1 cellular context compared by ENCODE assay signal in the genomic region with DNA sequence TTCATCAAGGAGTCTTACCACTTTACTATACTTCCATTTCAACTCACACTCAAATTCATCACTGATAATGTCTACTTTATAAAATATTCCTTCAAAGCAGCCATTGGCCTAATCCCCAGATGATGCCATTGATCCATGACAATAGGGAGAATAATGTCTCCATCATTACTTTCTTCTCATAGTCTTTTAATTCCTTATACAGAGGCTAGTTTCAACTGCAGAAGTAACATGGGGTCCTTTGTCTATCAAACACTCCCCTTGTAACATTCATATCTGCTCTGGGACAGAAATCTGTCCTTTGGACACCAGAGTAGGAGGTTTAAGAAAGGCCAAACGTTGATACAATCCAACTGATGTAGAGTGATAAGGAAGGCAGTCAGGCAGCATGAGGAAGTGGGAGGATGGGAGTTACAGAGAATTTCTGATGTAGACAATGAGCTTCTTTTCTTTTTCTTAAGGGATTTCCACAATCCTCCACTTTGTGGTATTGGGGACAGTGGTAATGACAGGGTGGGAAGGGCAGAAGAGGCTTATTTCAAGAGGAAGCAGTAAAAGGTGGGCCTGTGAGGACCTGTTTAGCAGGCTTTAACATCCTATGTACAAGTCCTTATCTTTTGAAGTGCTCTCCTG.
TF ChIP-seq lines count a peak whose summit lies in the region.

No MANE protein-coding gene starts in this region.

TF ChIP-seq in GM12878, 131 proteins besides CTCF, POLR2A, EP300 and RAD21 (continued from another document):
- TF ChIP-seq, protein P1, sequence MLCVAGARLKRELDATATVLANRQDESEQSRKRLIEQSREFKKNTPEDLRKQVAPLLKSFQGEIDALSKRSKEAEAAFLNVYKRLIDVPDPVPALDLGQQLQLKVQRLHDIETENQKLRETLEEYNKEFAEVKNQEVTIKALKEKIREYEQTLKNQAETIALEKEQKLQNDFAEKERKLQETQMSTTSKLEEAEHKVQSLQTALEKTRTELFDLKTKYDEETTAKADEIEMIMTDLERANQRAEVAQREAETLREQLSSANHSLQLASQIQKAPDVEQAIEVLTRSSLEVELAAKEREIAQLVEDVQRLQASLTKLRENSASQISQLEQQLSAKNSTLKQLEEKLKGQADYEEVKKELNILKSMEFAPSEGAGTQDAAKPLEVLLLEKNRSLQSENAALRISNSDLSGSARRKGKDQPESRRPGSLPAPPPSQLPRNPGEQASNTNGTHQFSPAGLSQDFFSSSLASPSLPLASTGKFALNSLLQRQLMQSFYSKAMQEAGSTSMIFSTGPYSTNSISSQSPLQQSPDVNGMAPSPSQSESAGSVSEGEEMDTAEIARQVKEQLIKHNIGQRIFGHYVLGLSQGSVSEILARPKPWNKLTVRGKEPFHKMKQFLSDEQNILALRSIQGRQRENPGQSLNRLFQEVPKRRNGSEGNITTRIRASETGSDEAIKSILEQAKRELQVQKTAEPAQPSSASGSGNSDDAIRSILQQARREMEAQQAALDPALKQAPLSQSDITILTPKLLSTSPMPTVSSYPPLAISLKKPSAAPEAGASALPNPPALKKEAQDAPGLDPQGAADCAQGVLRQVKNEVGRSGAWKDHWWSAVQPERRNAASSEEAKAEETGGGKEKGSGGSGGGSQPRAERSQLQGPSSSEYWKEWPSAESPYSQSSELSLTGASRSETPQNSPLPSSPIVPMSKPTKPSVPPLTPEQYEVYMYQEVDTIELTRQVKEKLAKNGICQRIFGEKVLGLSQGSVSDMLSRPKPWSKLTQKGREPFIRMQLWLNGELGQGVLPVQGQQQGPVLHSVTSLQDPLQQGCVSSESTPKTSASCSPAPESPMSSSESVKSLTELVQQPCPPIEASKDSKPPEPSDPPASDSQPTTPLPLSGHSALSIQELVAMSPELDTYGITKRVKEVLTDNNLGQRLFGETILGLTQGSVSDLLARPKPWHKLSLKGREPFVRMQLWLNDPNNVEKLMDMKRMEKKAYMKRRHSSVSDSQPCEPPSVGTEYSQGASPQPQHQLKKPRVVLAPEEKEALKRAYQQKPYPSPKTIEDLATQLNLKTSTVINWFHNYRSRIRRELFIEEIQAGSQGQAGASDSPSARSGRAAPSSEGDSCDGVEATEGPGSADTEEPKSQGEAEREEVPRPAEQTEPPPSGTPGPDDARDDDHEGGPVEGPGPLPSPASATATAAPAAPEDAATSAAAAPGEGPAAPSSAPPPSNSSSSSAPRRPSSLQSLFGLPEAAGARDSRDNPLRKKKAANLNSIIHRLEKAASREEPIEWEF (IDR thresholded peaks at IDR 0.05; ENCODE audit: insufficient replicate concordance, low read depth, low read length) = no peak
- no peak for TF ChIP-seq HCFC1 (IDR thresholded peaks at IDR 0.05; ENCODE audit: low read length)
- no peak for TF ChIP-seq ZBED1 (IDR thresholded peaks at IDR 0.05; ENCODE audit: borderline replicate concordance)
- TF ChIP-seq ZSCAN29 (IDR thresholded peaks at IDR 0.05) = no peak
- TF ChIP-seq JUNB (IDR thresholded peaks at IDR 0.05) = no peak
- TF ChIP-seq CBFB (IDR thresholded peaks at IDR 0.05; ENCODE audit: low read depth) = no peak
- TF ChIP-seq SP1 (IDR thresholded peaks at IDR 0.05; ENCODE audit: low read depth, low read length) = no peak
- peak; percentile 78 for TF ChIP-seq POLR2AphosphoS5 (IDR thresholded peaks at IDR 0.05; ENCODE audit: low read length)
- no peak for TF ChIP-seq NFXL1 (IDR thresholded peaks at IDR 0.05; ENCODE audit: borderline replicate concordance)
- TF ChIP-seq, protein P2, sequence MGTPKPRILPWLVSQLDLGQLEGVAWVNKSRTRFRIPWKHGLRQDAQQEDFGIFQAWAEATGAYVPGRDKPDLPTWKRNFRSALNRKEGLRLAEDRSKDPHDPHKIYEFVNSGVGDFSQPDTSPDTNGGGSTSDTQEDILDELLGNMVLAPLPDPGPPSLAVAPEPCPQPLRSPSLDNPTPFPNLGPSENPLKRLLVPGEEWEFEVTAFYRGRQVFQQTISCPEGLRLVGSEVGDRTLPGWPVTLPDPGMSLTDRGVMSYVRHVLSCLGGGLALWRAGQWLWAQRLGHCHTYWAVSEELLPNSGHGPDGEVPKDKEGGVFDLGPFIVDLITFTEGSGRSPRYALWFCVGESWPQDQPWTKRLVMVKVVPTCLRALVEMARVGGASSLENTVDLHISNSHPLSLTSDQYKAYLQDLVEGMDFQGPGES (IDR thresholded peaks at IDR 0.05) = no peak
- TF ChIP-seq PML (IDR thresholded peaks at IDR 0.05; ENCODE audit: low read length) = no peak; the same call in 1 of the 2 replicates
- TF ChIP-seq, protein P3, sequence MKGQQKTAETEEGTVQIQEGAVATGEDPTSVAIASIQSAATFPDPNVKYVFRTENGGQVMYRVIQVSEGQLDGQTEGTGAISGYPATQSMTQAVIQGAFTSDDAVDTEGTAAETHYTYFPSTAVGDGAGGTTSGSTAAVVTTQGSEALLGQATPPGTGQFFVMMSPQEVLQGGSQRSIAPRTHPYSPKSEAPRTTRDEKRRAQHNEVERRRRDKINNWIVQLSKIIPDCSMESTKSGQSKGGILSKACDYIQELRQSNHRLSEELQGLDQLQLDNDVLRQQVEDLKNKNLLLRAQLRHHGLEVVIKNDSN (IDR thresholded peaks at IDR 0.05; ENCODE audit: borderline replicate concordance, extremely low read length, insufficient read depth, low read depth, low read length) = no peak
- TF ChIP-seq SPI1 (IDR thresholded peaks at IDR 0.05; ENCODE audit: borderline replicate concordance, insufficient read depth, low read depth, low read length) = peak; percentile 78
- TF ChIP-seq, protein P4, sequence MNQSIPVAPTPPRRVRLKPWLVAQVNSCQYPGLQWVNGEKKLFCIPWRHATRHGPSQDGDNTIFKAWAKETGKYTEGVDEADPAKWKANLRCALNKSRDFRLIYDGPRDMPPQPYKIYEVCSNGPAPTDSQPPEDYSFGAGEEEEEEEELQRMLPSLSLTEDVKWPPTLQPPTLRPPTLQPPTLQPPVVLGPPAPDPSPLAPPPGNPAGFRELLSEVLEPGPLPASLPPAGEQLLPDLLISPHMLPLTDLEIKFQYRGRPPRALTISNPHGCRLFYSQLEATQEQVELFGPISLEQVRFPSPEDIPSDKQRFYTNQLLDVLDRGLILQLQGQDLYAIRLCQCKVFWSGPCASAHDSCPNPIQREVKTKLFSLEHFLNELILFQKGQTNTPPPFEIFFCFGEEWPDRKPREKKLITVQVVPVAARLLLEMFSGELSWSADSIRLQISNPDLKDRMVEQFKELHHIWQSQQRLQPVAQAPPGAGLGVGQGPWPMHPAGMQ (IDR thresholded peaks at IDR 0.05; ENCODE audit: borderline replicate concordance) = no peak
- TF ChIP-seq GATAD2B (conservative IDR thresholded peaks at IDR 0.05; ENCODE audit: low read depth) = no peak
- TF ChIP-seq NFYA (IDR thresholded peaks at IDR 0.05; ENCODE audit: borderline replicate concordance, low read depth, low read length) = no peak
- no peak for TF ChIP-seq FOXM1 (IDR thresholded peaks at IDR 0.05; ENCODE audit: low read depth, low read length)
- no peak for TF ChIP-seq RCOR1 (conservative IDR thresholded peaks at IDR 0.05; ENCODE audit: low read depth, low read length)
- no peak for TF ChIP-seq ZNF207 (IDR thresholded peaks at IDR 0.05; ENCODE audit: borderline replicate concordance)
- no peak; the same call in 1 of the 2 replicates for TF ChIP-seq NBN (IDR thresholded peaks at IDR 0.05)
- TF ChIP-seq ZNF24 (IDR thresholded peaks at IDR 0.05) = no peak
- TF ChIP-seq, protein P5, sequence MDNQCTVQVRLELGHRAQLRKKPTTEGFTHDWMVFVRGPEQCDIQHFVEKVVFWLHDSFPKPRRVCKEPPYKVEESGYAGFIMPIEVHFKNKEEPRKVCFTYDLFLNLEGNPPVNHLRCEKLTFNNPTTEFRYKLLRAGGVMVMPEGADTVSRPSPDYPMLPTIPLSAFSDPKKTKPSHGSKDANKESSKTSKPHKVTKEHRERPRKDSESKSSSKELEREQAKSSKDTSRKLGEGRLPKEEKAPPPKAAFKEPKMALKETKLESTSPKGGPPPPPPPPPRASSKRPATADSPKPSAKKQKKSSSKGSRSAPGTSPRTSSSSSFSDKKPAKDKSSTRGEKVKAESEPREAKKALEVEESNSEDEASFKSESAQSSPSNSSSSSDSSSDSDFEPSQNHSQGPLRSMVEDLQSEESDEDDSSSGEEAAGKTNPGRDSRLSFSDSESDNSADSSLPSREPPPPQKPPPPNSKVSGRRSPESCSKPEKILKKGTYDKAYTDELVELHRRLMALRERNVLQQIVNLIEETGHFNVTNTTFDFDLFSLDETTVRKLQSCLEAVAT (IDR thresholded peaks at IDR 0.05) = 0 out of 2 replicates have a peak, but pooled peaks have one; percentile 8
- no peak for TF ChIP-seq WRNIP1 (IDR thresholded peaks at IDR 0.05; ENCODE audit: borderline replicate concordance, low read depth, low read length)
- TF ChIP-seq, protein P6, sequence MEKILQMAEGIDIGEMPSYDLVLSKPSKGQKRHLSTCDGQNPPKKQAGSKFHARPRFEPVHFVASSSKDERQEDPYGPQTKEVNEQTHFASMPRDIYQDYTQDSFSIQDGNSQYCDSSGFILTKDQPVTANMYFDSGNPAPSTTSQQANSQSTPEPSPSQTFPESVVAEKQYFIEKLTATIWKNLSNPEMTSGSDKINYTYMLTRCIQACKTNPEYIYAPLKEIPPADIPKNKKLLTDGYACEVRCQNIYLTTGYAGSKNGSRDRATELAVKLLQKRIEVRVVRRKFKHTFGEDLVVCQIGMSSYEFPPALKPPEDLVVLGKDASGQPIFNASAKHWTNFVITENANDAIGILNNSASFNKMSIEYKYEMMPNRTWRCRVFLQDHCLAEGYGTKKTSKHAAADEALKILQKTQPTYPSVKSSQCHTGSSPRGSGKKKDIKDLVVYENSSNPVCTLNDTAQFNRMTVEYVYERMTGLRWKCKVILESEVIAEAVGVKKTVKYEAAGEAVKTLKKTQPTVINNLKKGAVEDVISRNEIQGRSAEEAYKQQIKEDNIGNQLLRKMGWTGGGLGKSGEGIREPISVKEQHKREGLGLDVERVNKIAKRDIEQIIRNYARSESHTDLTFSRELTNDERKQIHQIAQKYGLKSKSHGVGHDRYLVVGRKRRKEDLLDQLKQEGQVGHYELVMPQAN (conservative IDR thresholded peaks at IDR 0.05) = no peak
- TF ChIP-seq YY1 (IDR thresholded peaks at IDR 0.05; ENCODE audit: low read depth, low read length) = no peak
- no peak for TF ChIP-seq FOXK2 (IDR thresholded peaks at IDR 0.05)
- no peak for TF ChIP-seq SMC3 (IDR thresholded peaks at IDR 0.05; ENCODE audit: borderline replicate concordance, low read length)
- no peak for TF ChIP-seq ZNF274 (IDR thresholded peaks at IDR 0.05; ENCODE audit: insufficient read depth, insufficient read length)
- no peak for TF ChIP-seq EGR1 (IDR thresholded peaks at IDR 0.05; ENCODE audit: borderline replicate concordance in 1 of 2, low read depth in 2 of 2, low read length in 2 of 2)
- TF ChIP-seq NFIC (IDR thresholded peaks at IDR 0.05; ENCODE audit: low read depth, low read length) = peak; percentile 38; the same call in 1 of the 2 replicates
- no peak for TF ChIP-seq MYB (IDR thresholded peaks at IDR 0.05; ENCODE audit: borderline replicate concordance, low read depth, low read length)
- no peak for TF ChIP-seq ZNF384 (IDR thresholded peaks at IDR 0.05; ENCODE audit: borderline replicate concordance, low read depth, low read length)
- TF ChIP-seq, protein P7, sequence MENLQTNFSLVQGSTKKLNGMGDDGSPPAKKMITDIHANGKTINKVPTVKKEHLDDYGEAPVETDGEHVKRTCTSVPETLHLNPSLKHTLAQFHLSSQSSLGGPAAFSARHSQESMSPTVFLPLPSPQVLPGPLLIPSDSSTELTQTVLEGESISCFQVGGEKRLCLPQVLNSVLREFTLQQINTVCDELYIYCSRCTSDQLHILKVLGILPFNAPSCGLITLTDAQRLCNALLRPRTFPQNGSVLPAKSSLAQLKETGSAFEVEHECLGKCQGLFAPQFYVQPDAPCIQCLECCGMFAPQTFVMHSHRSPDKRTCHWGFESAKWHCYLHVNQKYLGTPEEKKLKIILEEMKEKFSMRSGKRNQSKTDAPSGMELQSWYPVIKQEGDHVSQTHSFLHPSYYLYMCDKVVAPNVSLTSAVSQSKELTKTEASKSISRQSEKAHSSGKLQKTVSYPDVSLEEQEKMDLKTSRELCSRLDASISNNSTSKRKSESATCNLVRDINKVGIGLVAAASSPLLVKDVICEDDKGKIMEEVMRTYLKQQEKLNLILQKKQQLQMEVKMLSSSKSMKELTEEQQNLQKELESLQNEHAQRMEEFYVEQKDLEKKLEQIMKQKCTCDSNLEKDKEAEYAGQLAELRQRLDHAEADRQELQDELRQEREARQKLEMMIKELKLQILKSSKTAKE (IDR thresholded peaks at IDR 0.05; ENCODE audit: low read depth, poor library complexity, severe bottlenecking) = no peak
- TF ChIP-seq TARDBP (IDR thresholded peaks at IDR 0.05; ENCODE audit: borderline replicate concordance) = no peak
